In genomic region chr2:195408196-195408595, GRCh38 we compare ENCODE assay signal across 22 cellular contexts.
DNase-seq lines count a peak whose midpoint lies in the region; ATAC-seq and TF ChIP-seq lines count a peak whose summit lies in the region.
"Had no signal": no experiment of that assay in that cellular context is flagged by ENCODE, and none has a peak within 500 bp of the region (broad histone marks: within the 10 kb centered on the region; RNA-seq: fewer than 3 reads in every experiment).

No MANE protein-coding gene starts in this region.

- ATAC-seq in Panc1: no peak
- ATAC-seq in GM21825 (IDR thresholded peaks at IDR 0.05; ENCODE audit: unreplicated experiment): no peak
- ATAC-seq: activated CD8-positive, alpha-beta memory T cell treated with anti-CD3 and anti-CD28 coated beads, Interleukin-2, amount 10 ng/mL, durations not matched to agents 7 days and 5 days; right lobe of liver; Right ventricle myocardium inferior had no signal

- H3K27me3 ChIP-seq in Panc1 (ENCODE audit: control insufficient read depth, insufficient read depth, low read length) (no peaks in the 10 kb centered on the region), thyroid gland (no peaks in the 10 kb centered on the region)
- H3K27me3 ChIP-seq: brain microvascular endothelial cell, right lobe of liver, upper lobe of left lung had no signal

- H3K36me3 ChIP-seq in Panc1 (ENCODE audit: control insufficient read depth, insufficient read depth, low read length) (no peaks in the 10 kb centered on the region), thyroid gland (no peaks in the 10 kb centered on the region)
- H3K36me3 ChIP-seq: brain microvascular endothelial cell, left ventricle myocardium inferior, right lobe of liver, upper lobe of left lung had no signal

- no peak for TF ChIP-seq POLR2A in thyroid gland (IDR thresholded peaks at IDR 0.05)

- CTCF ChIA-PET in Panc1 (lab: Charles Lee): no interaction called here

- no peak overlapping the region for H3K4me3 ChIP-seq in Panc1 (ENCODE audit: low read depth in 2 of 2, low read length in 2 of 2)
- no peak overlapping the region for H3K4me3 ChIP-seq in thyroid gland (replicated peaks in 1 of 3)
- H3K4me3 ChIP-seq: left ventricle myocardium inferior, right lobe of liver, upper lobe of left lung had no signal

- DNase-seq in NCI-H1105 (lab: John Stamatoyannopoulos, UW) (peak; percentile 51), NCI-H2227 (lab: John Stamatoyannopoulos, UW; ENCODE audit: unreplicated experiment) (peak; percentile 55), Panc1 (ENCODE audit: low read depth, low spot score) (no peak), NCI-H1694 treated with DMSO at 0.1 percent for 48 hours (lab: John Stamatoyannopoulos, UW) (no peak), NCI-H1694 (lab: John Stamatoyannopoulos, UW) (no peak), thyroid gland (no peak)
- DNase-seq: activated CD4-positive, alpha-beta T cell treated with anti-CD3 and anti-CD28 coated beads, Interleukin-2, amount 50 U/mL, for 1 hour; activated CD8-positive, alpha-beta memory T cell treated with anti-CD3 and anti-CD28 coated beads, Interleukin-2, amount 10 ng/mL, durations not matched to agents 7 days and 5 days; activated T-cell treated with anti-CD3 and anti-CD28 coated beads, Interleukin-2, amount 50 U/mL, for 48 hours; left ventricle myocardium inferior; NCI-H526; OCI-M1; right lobe of liver; stimulated activated CD4-positive, alpha-beta T cell treated with anti-CD3 and anti-CD28 coated beads, Interleukin-12 subunit alpha, Interleukin-12 subunit beta, amount 100 ng/mL, for 4 hours; stimulated activated CD4-positive, alpha-beta T cell treated with anti-CD3 and anti-CD28 coated beads, Interleukin-4, amount 100 ng/mL, for 1 hour; substantia nigra; T-helper 9 cell; upper lobe of left lung had no signal

- intact Hi-C loops in Panc1 (cut with micrococcal nuclease; ENCODE audit: unreplicated experiment): no loop called here
- intact Hi-C loops in thyroid gland (cut with DNase I): no loop called here

- no TSS peak for BruUV-seq in Panc1 (replicated peaks; lab: Mats Ljungman, UMichigan)

- POLR2A ChIA-PET in Panc1 (lab: Charles Lee): no interaction called here

- H3K9me3 ChIP-seq in Panc1 (ENCODE audit: control insufficient read depth, insufficient read depth, low read depth, low read length) (no peaks in the 10 kb centered on the region), thyroid gland (no peaks in the 10 kb centered on the region)
- H3K9me3 ChIP-seq: left ventricle myocardium inferior, right lobe of liver, upper lobe of left lung had no signal

- no peaks in the 10 kb centered on the region for H3K4me1 ChIP-seq in Panc1 (ENCODE audit: control insufficient read depth, insufficient read depth, low read length)
- H3K4me1 ChIP-seq in thyroid gland: no peaks in the 10 kb centered on the region
- H3K4me1 ChIP-seq: left ventricle myocardium inferior, right lobe of liver, upper lobe of left lung had no signal

- in situ Hi-C loops in Panc1 (cut with HindIII; ENCODE audit: low pct_unique_long_range_greater_than_20kb, low sequenced_read_pairs): no loop called here

- TF ChIP-seq CTCF in Panc1 (IDR thresholded peaks at IDR 0.05) (no peak), thyroid gland (IDR thresholded peaks at IDR 0.05) (no peak)

- H3K27ac ChIP-seq in Panc1 (ENCODE audit: low read length) (peak overlapping the region; percentile 45; the same call in 1 of the 2 replicates), thyroid gland (no peak overlapping the region)
- H3K27ac ChIP-seq: brain microvascular endothelial cell, HL-60, left ventricle myocardium inferior, right lobe of liver, upper lobe of left lung had no signal

- WGBS in thyroid gland, 2 donors: 72 to 75% methylated on average over 3 of the region's 3 CpGs

Comparison
In these comparisons a context has a peak if more than half of its experiments do, and no peak if none do; other contexts are left out.
1. DNase-seq: peak in NCI-H1105 (single experiment) and NCI-H2227 (single experiment); none in Panc1 (single experiment), NCI-H1694 treated with DMSO at 0.1 percent for 48 hours (single experiment), NCI-H1694 (single experiment) and thyroid gland (0 of 2).